Comparison of ENCODE assay signal across 1 cellular context in genomic region chr1:174166530-174167328, GRCh38.
TF ChIP-seq lines count a peak whose summit lies in the region.

No MANE protein-coding gene starts in this region.

TF ChIP-seq in K562, 482 proteins besides CTCF, POLR2A, EP300 and RAD21 (continued from another document and continues in another):
- TF ChIP-seq TFE3 (CRISPR knock-in tag; IDR thresholded peaks at IDR 0.05) (peak; percentile 55), NR2C1 (IDR thresholded peaks at IDR 0.05) (peak; percentile 77), NR2C1 (tag; IDR thresholded peaks at IDR 0.05) (peak; percentile 76), ASH1L (IDR thresholded peaks at IDR 0.05; ENCODE audit: borderline replicate concordance, low read depth, partially characterized antibody) (peak; percentile 18), ZNF212 (CRISPR knock-in tag; IDR thresholded peaks at IDR 0.05) (0 out of 2 replicates have a peak, but pooled peaks have one; percentile 53), POLR2AphosphoS2 (IDR thresholded peaks at IDR 0.05; ENCODE audit: low read length) (no peak), SMAD3 (CRISPR knock-in tag; conservative IDR thresholded peaks at IDR 0.05) (peak; percentile 52; the same call in 1 of the 2 replicates), FOS (IDR thresholded peaks at IDR 0.05; ENCODE audit: extremely low read depth, insufficient read length) (no peak), ZNF551 (CRISPR knock-in tag; IDR thresholded peaks at IDR 0.05) (no peak), U2AF2 (optimal IDR thresholded peaks at IDR 0.05; ENCODE audit: low read depth, low read length) (no peak), MYBL2 (IDR thresholded peaks at IDR 0.05; ENCODE audit: low read depth) (peak; percentile 93), MYBL2 (CRISPR knock-in tag; IDR thresholded peaks at IDR 0.05; ENCODE audit: borderline replicate concordance) (no peak), KLF13 (tag; IDR thresholded peaks at IDR 0.05; ENCODE audit: borderline replicate concordance, low read depth) (no peak), HDGF (IDR thresholded peaks at IDR 0.05) (no peak), PRPF4 (IDR thresholded peaks at IDR 0.05; ENCODE audit: insufficient read depth, low read depth, low read length, poor library complexity, severe bottlenecking) (no peak), ZNF395 (CRISPR knock-in tag; IDR thresholded peaks at IDR 0.05) (no peak; the same call in 1 of the 2 replicates), MEIS2 (IDR thresholded peaks at IDR 0.05; ENCODE audit: partially characterized antibody) (peak; percentile 49), EHMT2 (IDR thresholded peaks at IDR 0.05) (peak; percentile 77), HBP1 (CRISPR knock-in tag; IDR thresholded peaks at IDR 0.05) (peak; percentile 71; the same call in 1 of the 2 replicates), UBTF (IDR thresholded peaks at IDR 0.05; ENCODE audit: borderline replicate concordance in 1 of 2, low read depth in 2 of 2, low read length in 2 of 2) (0 out of 4 replicates have a peak, but pooled peaks of 1 of the 2 experiments have one; percentile 19), SRF (CRISPR knock-in tag; IDR thresholded peaks at IDR 0.05) (peak; percentile 48 to 53; a peak in 1 of 4 replicates), ZNF311 (CRISPR knock-in tag; IDR thresholded peaks at IDR 0.05) (peak; percentile 48), ZBTB12 (CRISPR knock-in tag; IDR thresholded peaks at IDR 0.05) (0 out of 2 replicates have a peak, but pooled peaks have one; percentile 43), NBN (IDR thresholded peaks at IDR 0.05; ENCODE audit: low read depth) (peak; percentile 57; the same call in 1 of the 2 replicates), E2F4 (CRISPR knock-in tag; IDR thresholded peaks at IDR 0.05; ENCODE audit: low read depth) (no peak), GMEB1 (CRISPR knock-in tag; IDR thresholded peaks at IDR 0.05) (peak; percentile 54), NFE2 (IDR thresholded peaks at IDR 0.05; ENCODE audit: low read depth) (peak; percentile 51), NCOA1 (IDR thresholded peaks at IDR 0.05; ENCODE audit: low read depth) (peak; percentile 49; the same call in 1 of the 2 replicates), HINFP (tag; conservative IDR thresholded peaks at IDR 0.05; ENCODE audit: low read depth) (peak; percentile 56; the same call in 1 of the 2 replicates), PTTG1 (tag; IDR thresholded peaks at IDR 0.05; ENCODE audit: low read depth) (no peak), ERF (CRISPR knock-in tag; IDR thresholded peaks at IDR 0.05) (no peak), DEAF1 (CRISPR knock-in tag; IDR thresholded peaks at IDR 0.05) (0 out of 2 replicates have a peak, but pooled peaks have one; percentile 30), STAT5A (IDR thresholded peaks at IDR 0.05; ENCODE audit: borderline replicate concordance, low read length) (peak; percentile 87), MAFG (tag; conservative IDR thresholded peaks at IDR 0.05) (peak; percentile 99), HDAC1 (IDR thresholded peaks at IDR 0.05) (peak in 1 of 2 experiments; percentile 68; a peak in 3 of 4 replicates), NR1H2 (CRISPR knock-in tag; IDR thresholded peaks at IDR 0.05) (no peak), ZNF778 (CRISPR knock-in tag; IDR thresholded peaks at IDR 0.05) (no peak), ZBED1 (IDR thresholded peaks at IDR 0.05) (no peak), ZBTB17 (CRISPR knock-in tag; IDR thresholded peaks at IDR 0.05) (0 out of 2 replicates have a peak, but pooled peaks have one; percentile 50), CTBP1 (IDR thresholded peaks at IDR 0.05; ENCODE audit: borderline replicate concordance) (no peak), ZNF277 (CRISPR knock-in tag; IDR thresholded peaks at IDR 0.05; ENCODE audit: borderline replicate concordance) (no peak), HMG20B (CRISPR knock-in tag; IDR thresholded peaks at IDR 0.05) (no peak), SP1 (CRISPR knock-in tag; IDR thresholded peaks at IDR 0.05) (peak; percentile 68; the same call in 1 of the 2 replicates), ZFP91 (CRISPR knock-in tag; IDR thresholded peaks at IDR 0.05) (no peak), CREB1 (IDR thresholded peaks at IDR 0.05) (peak; percentile 51; the same call in 1 of the 2 replicates), CREB1 (CRISPR knock-in tag; IDR thresholded peaks at IDR 0.05) (no peak), ZNF324 (CRISPR knock-in tag; IDR thresholded peaks at IDR 0.05) (0 out of 2 replicates have a peak, but pooled peaks have one; percentile 31), MAZ (CRISPR knock-in tag; conservative IDR thresholded peaks at IDR 0.05 in 1 of 2, IDR thresholded peaks at IDR 0.05 in 1 of 2) (peak in 1 of 2 experiments; percentile 60; a peak in 2 of 4 replicates), MTA1 (IDR thresholded peaks at IDR 0.05; ENCODE audit: borderline replicate concordance) (peak; percentile 37; the same call in 1 of the 2 replicates), ZNF146 (CRISPR knock-in tag; IDR thresholded peaks at IDR 0.05; ENCODE audit: unreplicated experiment) (no peak)
